9 cellular contexts compared by ENCODE assay signal in genomic region chr7:150976529-150977381, GRCh38. TPM values are rescaled to one million over a fixed set of nuclear protein-coding genes. Genes with fewer than 3 reads are reported as not detected.
A peak's percentile ranks its signal among the peaks of the same experiment; 100 is the strongest.
DNase-seq lines count a peak whose midpoint lies in the region; ATAC-seq and TF ChIP-seq lines count a peak whose summit lies in the region.
"Had no signal": no experiment of that assay in that cellular context is flagged by ENCODE, and none has a peak within 500 bp of the region (broad histone marks: within the 10 kb centered on the region; RNA-seq: fewer than 3 reads in every experiment).

No MANE protein-coding gene starts in this region.

- H3K4me3 ChIP-seq in NT2/D1 (ENCODE audit: insufficient read length, low read depth) (peak overlapping the region; percentile 41), left ventricle myocardium inferior (peak overlapping the region; percentile 67)

- H3K9me3 ChIP-seq in NT2/D1 (ENCODE audit: insufficient read depth, low read length) (no peaks in the 10 kb centered on the region), left ventricle myocardium inferior (replicated peaks) (no peaks in the 10 kb centered on the region)

- H3K27me3 Mint-ChIP-seq in activated CD4-positive, alpha-beta T cell treated with anti-CD3 and anti-CD28 coated beads, Interleukin-2, amount 10 ng/mL, durations not matched to agents 24 days and 14 days: peaks cover 47% of the 10 kb centered on the region
- peaks cover 48 to 65% of the 10 kb centered on the region in 2 donors for H3K27me3 Mint-ChIP-seq in stimulated activated naive B cell treated with anti-CD40 and anti-IgM and Interleukin-4, amounts not matched to agents 10 μg/mL and 1 μg/mL and 100 μg/mL, for 72 hours

- no peak for DNase-seq in activated CD4-positive, alpha-beta T cell treated with anti-CD3 and anti-CD28 coated beads, Interleukin-2, amount 10 ng/mL, durations not matched to agents 24 days and 14 days
- no peak for DNase-seq in activated CD4-positive, alpha-beta T cell treated with anti-CD3 and anti-CD28 coated beads for 48 hours
- DNase-seq in NT2/D1 (ENCODE audit: low read depth, low spot score) (no peak), left ventricle myocardium inferior (peak; percentile 78), NCI-H524 (lab: John Stamatoyannopoulos, UW) (no peak)
- no peak for DNase-seq in stimulated activated naive B cell treated with anti-CD40 and anti-IgM and Interleukin-4, amounts not matched to agents 10 μg/mL and 1 μg/mL and 100 μg/mL, for 72 hours
- DNase-seq: EL had no signal

- no peaks in the 10 kb centered on the region for H3K9me3 Mint-ChIP-seq in activated CD4-positive, alpha-beta T cell treated with anti-CD3 and anti-CD28 coated beads, Interleukin-2, amount 10 ng/mL, durations not matched to agents 24 days and 14 days
- no peaks in the 10 kb centered on the region for H3K9me3 Mint-ChIP-seq in stimulated activated naive B cell treated with anti-CD40 and anti-IgM and Interleukin-4, amounts not matched to agents 10 μg/mL and 1 μg/mL and 100 μg/mL, for 72 hours

- peaks cover 4% of the 10 kb centered on the region for H3K36me3 Mint-ChIP-seq in activated CD4-positive, alpha-beta T cell treated with anti-CD3 and anti-CD28 coated beads, Interleukin-2, amount 10 ng/mL, durations not matched to agents 24 days and 14 days (ENCODE audit: low read depth)
- peaks cover 3 to 4% of the 10 kb centered on the region in 2 donors for H3K36me3 Mint-ChIP-seq in stimulated activated naive B cell treated with anti-CD40 and anti-IgM and Interleukin-4, amounts not matched to agents 10 μg/mL and 1 μg/mL and 100 μg/mL, for 72 hours

- H3K27ac ChIP-seq in left ventricle myocardium inferior (replicated peaks): peak overlapping the region; percentile 96

- H3K4me1 ChIP-seq in NT2/D1 (ENCODE audit: insufficient read depth, insufficient read length) (peaks cover 26% of the 10 kb centered on the region), left ventricle myocardium inferior (peaks cover 70% of the 10 kb centered on the region)

- peaks cover 49% of the 10 kb centered on the region for H3K27me3 ChIP-seq in NT2/D1 (ENCODE audit: insufficient read depth, insufficient read length)
- peaks cover 86% of the 10 kb centered on the region for H3K27me3 ChIP-seq in left ventricle myocardium inferior (ENCODE audit: low read depth)

- H3K36me3 ChIP-seq in NT2/D1 (ENCODE audit: insufficient read depth, insufficient read length, low read length) (no peaks in the 10 kb centered on the region), left ventricle myocardium inferior (no peaks in the 10 kb centered on the region)

- peak overlapping the region; percentile 73 for H3K27ac Mint-ChIP-seq in activated CD4-positive, alpha-beta T cell treated with anti-CD3 and anti-CD28 coated beads, Interleukin-2, amount 10 ng/mL, durations not matched to agents 24 days and 14 days
- peak overlapping the region; percentile 80 for H3K27ac Mint-ChIP-seq in stimulated activated naive B cell treated with anti-CD40 and anti-IgM and Interleukin-4, amounts not matched to agents 10 μg/mL and 1 μg/mL and 100 μg/mL, for 72 hours

- H3K9ac ChIP-seq in NT2/D1 (ENCODE audit: insufficient read length, low read depth): peak overlapping the region; percentile 63

- peaks cover 24% of the 10 kb centered on the region for H3K4me1 Mint-ChIP-seq in activated CD4-positive, alpha-beta T cell treated with anti-CD3 and anti-CD28 coated beads, Interleukin-2, amount 10 ng/mL, durations not matched to agents 24 days and 14 days
- H3K4me1 Mint-ChIP-seq in stimulated activated naive B cell treated with anti-CD40 and anti-IgM and Interleukin-4, amounts not matched to agents 10 μg/mL and 1 μg/mL and 100 μg/mL, for 72 hours: peaks cover 23 to 38% of the 10 kb centered on the region in 2 donors

- intact Hi-C loops in activated CD4-positive, alpha-beta T cell treated with anti-CD3 and anti-CD28 coated beads, Interleukin-2, amount 10 ng/mL, durations not matched to agents 24 days and 14 days (cut with micrococcal nuclease): loop anchor here (5.0 to 10.0 kb wide), 2 partner anchors 36 to 138 kb away; no protein-coding TSS in a partner anchor
- intact Hi-C loops in left ventricle myocardium inferior (cut with micrococcal nuclease): no loop called here

- ATAC-seq in stimulated activated naive B cell treated with anti-CD40 and anti-IgM and Interleukin-4, amounts not matched to agents 10 μg/mL and 1 μg/mL and 100 μg/mL, for 72 hours (replicated peaks): no peak
- ATAC-seq in GM18858 (IDR thresholded peaks at IDR 0.05; ENCODE audit: unreplicated experiment): no peak
- no peak for ATAC-seq in HG02642 (IDR thresholded peaks at IDR 0.05; ENCODE audit: poor library complexity, unreplicated experiment)

- no peak for TF ChIP-seq CTCF in left ventricle myocardium inferior (IDR thresholded peaks at IDR 0.05; ENCODE audit: borderline replicate concordance)

- H3K4me3 Mint-ChIP-seq in activated CD4-positive, alpha-beta T cell treated with anti-CD3 and anti-CD28 coated beads, Interleukin-2, amount 10 ng/mL, durations not matched to agents 24 days and 14 days: peak overlapping the region; percentile 85
- peak overlapping the region; percentile 70 to 76 for H3K4me3 Mint-ChIP-seq in stimulated activated naive B cell treated with anti-CD40 and anti-IgM and Interleukin-4, amounts not matched to agents 10 μg/mL and 1 μg/mL and 100 μg/mL, for 72 hours

RNA-seq across cellular contexts. Expression of gene KCNH2, which starts 1.4 kb away (rescaled TPM):
- 0.36 and 0.37 TPM in 2 replicates for total RNA-seq in activated CD4-positive, alpha-beta T cell treated with anti-CD3 and anti-CD28 coated beads, Interleukin-2, amount 10 ng/mL, durations not matched to agents 24 days and 14 days
- 94.1 TPM for total RNA-seq in left ventricle myocardium inferior

RNA-seq across cellular contexts. Expression of gene NOS3, which starts 14.1 kb away (rescaled TPM):
- 14.3 and 15.7 TPM in 2 replicates for total RNA-seq in activated CD4-positive, alpha-beta T cell treated with anti-CD3 and anti-CD28 coated beads, Interleukin-2, amount 10 ng/mL, durations not matched to agents 24 days and 14 days
- total RNA-seq in left ventricle myocardium inferior: 12.6 TPM

RNA-seq across cellular contexts. Expression of gene ATG9B, which starts 47.5 kb away (rescaled TPM):
- total RNA-seq in activated CD4-positive, alpha-beta T cell treated with anti-CD3 and anti-CD28 coated beads, Interleukin-2, amount 10 ng/mL, durations not matched to agents 24 days and 14 days: 7.3 and 7.5 TPM in 2 replicates
- total RNA-seq in left ventricle myocardium inferior: not detected

RNA-seq across cellular contexts. Expression of gene ABCB8, which starts 51.5 kb away (rescaled TPM):
- 56.4 and 57.4 TPM in 2 replicates for total RNA-seq in activated CD4-positive, alpha-beta T cell treated with anti-CD3 and anti-CD28 coated beads, Interleukin-2, amount 10 ng/mL, durations not matched to agents 24 days and 14 days
- total RNA-seq in left ventricle myocardium inferior: 28.3 TPM

Comparison
In these comparisons a context has a peak if more than half of its experiments do, and no peak if none do; other contexts are left out.
1. RNA of gene KCNH2, which starts 1.4 kb away (total RNA-seq): 94.1 TPM in left ventricle myocardium inferior (single experiment); 0.36 to 0.37 TPM in activated CD4-positive, alpha-beta T cell treated with anti-CD3 and anti-CD28 coated beads, Interleukin-2, amount 10 ng/mL, durations not matched to agents 24 days and 14 days; every median in the first group is over 10 times any median in the second.